10 cellular contexts compared by ENCODE assay signal in the genomic region with DNA sequence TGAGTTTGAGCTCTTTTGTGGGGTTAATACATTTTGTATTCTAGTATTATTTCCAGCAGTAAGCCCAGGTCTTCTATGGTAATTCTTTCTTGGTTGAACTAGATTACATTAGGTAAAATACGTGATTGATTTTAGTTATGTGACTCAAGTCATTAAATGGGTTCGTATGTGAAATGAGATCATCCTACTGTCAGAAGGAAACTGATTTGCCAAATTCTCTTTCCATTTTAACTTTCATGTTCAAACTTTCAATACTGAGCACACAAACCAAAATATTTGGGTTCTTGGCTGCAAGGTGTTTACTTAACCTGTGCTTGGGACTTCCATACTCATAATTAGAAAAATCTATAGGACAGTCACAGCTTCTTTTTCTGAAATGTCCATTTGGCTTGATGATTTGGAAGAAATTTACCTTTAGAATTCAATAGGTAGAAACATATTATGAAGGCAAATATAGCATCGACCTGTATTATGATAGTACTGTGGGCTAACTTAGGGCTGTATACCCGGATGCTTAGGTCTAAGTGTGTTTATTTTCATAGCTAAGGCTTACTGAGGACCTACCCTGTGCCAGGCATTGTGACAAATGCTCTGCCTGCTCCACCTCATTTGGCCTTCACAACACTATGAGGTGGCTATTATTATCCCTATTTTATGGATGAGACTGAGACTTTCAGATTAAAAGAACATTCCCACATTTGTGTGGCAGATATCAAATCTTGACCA.
"Had no signal": no experiment of that assay in that cellular context is flagged by ENCODE, and none has a peak within 500 bp of the region (broad histone marks: within the 10 kb centered on the region; RNA-seq: fewer than 3 reads in every experiment).

No MANE protein-coding gene starts in this region.

- FAIRE-seq: colon, islet of Langerhans had no signal

- H3K27ac ChIP-seq: ovary had no signal

- H3K9me3 ChIP-seq: ovary had no signal

- H3K36me3 ChIP-seq: ovary had no signal

- ATAC-seq: activated T-cell treated with anti-CD3 and anti-CD28 coated beads, Interleukin-2, amount 50 U/mL, for 4 hours; sciatic nerve had no signal

- H3K27me3 ChIP-seq: ovary had no signal

- H3K4me3 ChIP-seq: ovary had no signal

- DNase-seq: activated CD4-positive, alpha-beta memory T cell treated with anti-CD3 and anti-CD28 coated beads, Interleukin-2, amount 10 ng/mL, durations not matched to agents 7 days and 5 days; activated CD4-positive, alpha-beta T cell treated with anti-CD3 and anti-CD28 coated beads for 4 hours; activated gamma-delta T cell treated with Interleukin-2 at 50 U/mL for 16 hours; activated T-cell treated with anti-CD3 and anti-CD28 coated beads, Interleukin-2, amount 50 U/mL, for 4 hours; amniotic stem cell; mammary epithelial cell; ovary had no signal
